1 cellular context compared by ENCODE assay signal in genomic region chr10:11224321-11224720, GRCh38.
TF ChIP-seq lines count a peak whose summit lies in the region.

No MANE protein-coding gene starts in this region.

TF ChIP-seq in HEK293T, 16 proteins besides CTCF, POLR2A, EP300 and RAD21 (continued from another document):
- TF ChIP-seq SP1 (IDR thresholded peaks at IDR 0.05): no peak
- TF ChIP-seq HDGF (IDR thresholded peaks at IDR 0.05; ENCODE audit: borderline replicate concordance): no peak
- TF ChIP-seq TARDBP (IDR thresholded peaks at IDR 0.05): no peak
- TF ChIP-seq L3MBTL2 (conservative IDR thresholded peaks at IDR 0.05): no peak
- TF ChIP-seq FOXA1 (IDR thresholded peaks at IDR 0.05): no peak
- TF ChIP-seq FOXK2 (IDR thresholded peaks at IDR 0.05): no peak
- no peak for TF ChIP-seq FOXM1 (IDR thresholded peaks at IDR 0.05; ENCODE audit: borderline replicate concordance)
- no peak for TF ChIP-seq ELF4 (IDR thresholded peaks at IDR 0.05)
- no peak for TF ChIP-seq LEF1 (IDR thresholded peaks at IDR 0.05; ENCODE audit: borderline replicate concordance)
TF ChIP-seq in HEK293T: peak in this region for 0.
